Comparison of ENCODE assay signal across 19 cellular contexts in the genomic region with DNA sequence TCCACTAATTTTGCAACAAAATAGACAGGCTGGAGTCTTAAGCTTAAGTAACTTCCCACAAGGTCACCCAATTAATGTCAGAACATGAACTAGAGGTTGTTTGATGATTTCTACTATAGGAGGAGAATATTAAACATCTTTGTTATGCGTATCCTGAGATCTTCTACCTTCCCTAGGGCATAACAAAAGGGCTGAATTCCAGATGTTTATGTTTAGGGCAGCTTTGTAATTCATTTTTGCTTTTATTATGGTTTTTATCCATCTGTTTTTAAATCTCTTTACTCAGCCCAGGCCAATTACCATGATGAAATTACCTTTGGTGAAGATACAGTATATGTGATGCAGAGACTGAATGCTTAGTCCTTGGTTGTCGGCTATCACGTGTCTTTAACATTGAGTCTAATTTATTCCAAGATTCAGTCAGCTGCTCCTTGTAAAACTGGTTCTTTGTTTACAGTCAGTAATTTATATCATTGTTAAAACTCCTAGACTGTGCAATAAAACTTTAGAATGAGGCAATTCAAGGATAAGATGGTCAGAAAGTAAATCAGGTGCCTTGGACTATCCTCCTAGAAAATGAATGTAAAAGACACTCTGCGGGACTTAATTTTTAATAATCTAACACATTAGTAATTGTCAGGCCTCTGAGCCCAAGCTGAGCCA.
"Had no signal": no experiment of that assay in that cellular context is flagged by ENCODE, and none has a peak within 500 bp of the region (broad histone marks: within the 10 kb centered on the region; RNA-seq: fewer than 3 reads in every experiment).

No MANE protein-coding gene starts in this region.

- H3K27ac ChIP-seq: epithelial cell of prostate, foreskin keratinocyte, neural progenitor cell, psoas muscle, thyroid gland had no signal

- H3K9ac ChIP-seq: neural progenitor cell had no signal

- H3K9me3 Mint-ChIP-seq: activated CD4-positive, alpha-beta T cell treated with anti-CD3 and anti-CD28 coated beads, Interleukin-2, amount 10 ng/mL, durations not matched to agents 7 days and 5 days; activated naive CD4-positive, alpha-beta T cell treated with anti-CD3 and anti-CD28 coated beads for 36 hours; activated T-cell treated with anti-CD3 and anti-CD28 coated beads, Interleukin-2, amount 50 U/mL, for 4 hours; brain; neural progenitor cell had no signal

- H3K36me3 Mint-ChIP-seq: brain, naive B cell, neural progenitor cell had no signal

- ATAC-seq: activated T-cell treated with anti-CD3 and anti-CD28 coated beads, Interleukin-2, amount 50 U/mL, for 4 hours; effector memory CD8-positive, alpha-beta T cell; foreskin keratinocyte; left ventricle myocardium superior; psoas muscle; right cardiac atrium had no signal

- H3K27me3 Mint-ChIP-seq: activated CD4-positive, alpha-beta T cell treated with anti-CD3 and anti-CD28 coated beads, Interleukin-2, amount 10 ng/mL, durations not matched to agents 7 days and 5 days; brain had no signal

- H3K4me1 Mint-ChIP-seq: activated CD4-positive, alpha-beta T cell treated with anti-CD3 and anti-CD28 coated beads, Interleukin-2, amount 10 ng/mL, durations not matched to agents 7 days and 5 days; brain; naive B cell had no signal

- H3K36me3 ChIP-seq: neural progenitor cell, thyroid gland had no signal

- H3K27me3 ChIP-seq: neural progenitor cell, thyroid gland had no signal

- DNase-seq: activated CD4-positive, alpha-beta T cell treated with anti-CD3 and anti-CD28 coated beads, Interleukin-2, amount 10 ng/mL, durations not matched to agents 7 days and 5 days; activated CD8-positive, alpha-beta memory T cell treated with anti-CD3 and anti-CD28 coated beads, Interleukin-2, amount 50 U/mL, for 4 hours; activated naive CD4-positive, alpha-beta T cell treated with anti-CD3 and anti-CD28 coated beads for 36 hours; activated T-cell treated with anti-CD3 and anti-CD28 coated beads, Interleukin-2, amount 50 U/mL, for 4 hours; caudate nucleus; effector memory CD8-positive, alpha-beta T cell; foreskin keratinocyte; hippocampal formation; kidney; left ventricle myocardium superior; naive B cell; psoas muscle; right cardiac atrium; stimulated activated CD4-positive, alpha-beta T cell treated with anti-CD3 and anti-CD28 coated beads, Interleukin-2, amount 100 ng/mL, for 24 hours; stimulated activated naive CD4-positive, alpha-beta T cell treated with Interleukin-2 at 50 U/mL for 16 hours; thyroid gland had no signal

- H3K4me3 ChIP-seq: neural progenitor cell, psoas muscle, thyroid gland had no signal

- H3K27ac Mint-ChIP-seq: activated CD4-positive, alpha-beta T cell treated with anti-CD3 and anti-CD28 coated beads, Interleukin-2, amount 10 ng/mL, durations not matched to agents 7 days and 5 days; activated naive CD4-positive, alpha-beta T cell treated with anti-CD3 and anti-CD28 coated beads for 36 hours; brain; effector memory CD8-positive, alpha-beta T cell; naive B cell; neural progenitor cell had no signal

- H3K9me3 ChIP-seq: psoas muscle, thyroid gland had no signal

- H3K4me1 ChIP-seq: foreskin keratinocyte, neural progenitor cell, psoas muscle, thyroid gland had no signal

- H3K4me3 Mint-ChIP-seq: activated CD4-positive, alpha-beta T cell treated with anti-CD3 and anti-CD28 coated beads, Interleukin-2, amount 10 ng/mL, durations not matched to agents 7 days and 5 days; activated naive CD4-positive, alpha-beta T cell treated with anti-CD3 and anti-CD28 coated beads for 36 hours; activated T-cell treated with anti-CD3 and anti-CD28 coated beads, Interleukin-2, amount 50 U/mL, for 4 hours; brain; effector memory CD8-positive, alpha-beta T cell; naive B cell; neural progenitor cell had no signal
